In genomic region chr12:55414889-55415288, GRCh38 we compare ENCODE assay signal across 13 cellular contexts. TPM values are rescaled to one million over a fixed set of nuclear protein-coding genes. Genes with fewer than 3 reads are reported as not detected.
DNase-seq lines count a peak whose midpoint lies in the region; ATAC-seq and TF ChIP-seq lines count a peak whose summit lies in the region.
"Not testable (repeated sequence)": the region's sequence is repeated elsewhere in the genome, so short reads cannot be mapped to it uniquely, and the experiment has no call there.
"Had no signal": no experiment of that assay in that cellular context is flagged by ENCODE, and none has a peak within 500 bp of the region (broad histone marks: within the 10 kb centered on the region; RNA-seq: fewer than 3 reads in every experiment).

No MANE protein-coding gene starts in this region.

- TF ChIP-seq CTCF in Panc1 (IDR thresholded peaks at IDR 0.05); endothelial cell (IDR thresholded peaks at IDR 0.05; ENCODE audit: unreplicated experiment); smooth muscle cell (IDR thresholded peaks at IDR 0.05; ENCODE audit: borderline replicate concordance, insufficient read depth, poor library complexity, severe bottlenecking): not testable (repeated sequence)

- in situ Hi-C loops in Panc1 (cut with HindIII; ENCODE audit: low pct_unique_long_range_greater_than_20kb, low sequenced_read_pairs): not testable (repeated sequence)

- H3K9me3 ChIP-seq in BLaER1; Panc1 (ENCODE audit: control insufficient read depth, insufficient read depth, low read depth, low read length); smooth muscle cell (replicated peaks; ENCODE audit: low read depth): not testable (repeated sequence)

- not testable (repeated sequence) for H3K27ac ChIP-seq in BLaER1; Panc1 (ENCODE audit: low read length); smooth muscle cell (ENCODE audit: low read depth)

- H3K4me2 ChIP-seq in BLaER1 (peak overlapping the region; percentile 4; the same call in 1 of the 2 replicates), smooth muscle cell (peak overlapping the region; percentile 86)

- not testable (repeated sequence) for H3F3A ChIP-seq in smooth muscle cell (ENCODE audit: low read depth)

- not testable (repeated sequence) for H3K36me3 Mint-ChIP-seq in activated T-cell treated with anti-CD3 and anti-CD28 coated beads, Interleukin-2, amount 50 U/mL, for 72 hours (ENCODE audit: insufficient read depth in 2 of 2); endothelial cell (ENCODE audit: low read depth, unreplicated experiment); naive thymus-derived CD8-positive, alpha-beta T cell

- H2AFZ ChIP-seq in smooth muscle cell (ENCODE audit: low read depth): peak overlapping the region; percentile 99

- DNase-seq in Panc1 (ENCODE audit: low read depth, low spot score); activated T-cell treated with anti-CD3 and anti-CD28 coated beads, Interleukin-2, amount 50 U/mL, for 72 hours; endothelial cell (ENCODE audit: low spot score); naive thymus-derived CD8-positive, alpha-beta T cell; smooth muscle cell (lab: John Stamatoyannopoulos, UW; ENCODE audit: unreplicated experiment): not testable (repeated sequence)

- not testable (repeated sequence) for H3K9ac ChIP-seq in BLaER1; smooth muscle cell (ENCODE audit: low read depth)

- H3K4me1 ChIP-seq in BLaER1; Panc1 (ENCODE audit: control insufficient read depth, insufficient read depth, low read length); smooth muscle cell (ENCODE audit: low read depth): not testable (repeated sequence)

- not testable (repeated sequence) for H3K36me3 ChIP-seq in BLaER1; Panc1 (ENCODE audit: control insufficient read depth, insufficient read depth, low read length); smooth muscle cell (ENCODE audit: low read depth)

- H3K4me1 Mint-ChIP-seq in activated T-cell treated with anti-CD3 and anti-CD28 coated beads, Interleukin-2, amount 50 U/mL, for 72 hours (ENCODE audit: low read depth); endothelial cell (ENCODE audit: unreplicated experiment); naive thymus-derived CD8-positive, alpha-beta T cell: not testable (repeated sequence)

- CTCF ChIA-PET in Panc1 (lab: Charles Lee): not testable (repeated sequence)

- H3K4me3 Mint-ChIP-seq in activated T-cell treated with anti-CD3 and anti-CD28 coated beads, Interleukin-2, amount 50 U/mL, for 72 hours: peak overlapping the region; percentile 29 to 37
- peak overlapping the region; percentile 49 for H3K4me3 Mint-ChIP-seq in endothelial cell (ENCODE audit: unreplicated experiment)
- H3K4me3 Mint-ChIP-seq in naive thymus-derived CD8-positive, alpha-beta T cell: peak overlapping the region in 7 of 10 donors; percentile 6 to 57 (median 32)

- H4K20me1 ChIP-seq in BLaER1; smooth muscle cell (ENCODE audit: low read depth): not testable (repeated sequence)

- not testable (repeated sequence) for H3K9me3 Mint-ChIP-seq in activated T-cell treated with anti-CD3 and anti-CD28 coated beads, Interleukin-2, amount 50 U/mL, for 72 hours; endothelial cell (ENCODE audit: unreplicated experiment); naive thymus-derived CD8-positive, alpha-beta T cell

- H3K27me3 Mint-ChIP-seq in activated T-cell treated with anti-CD3 and anti-CD28 coated beads, Interleukin-2, amount 50 U/mL, for 72 hours (ENCODE audit: low read depth): peaks cover 41% of the 10 kb centered on the region
- not testable (repeated sequence) for H3K27me3 Mint-ChIP-seq in endothelial cell (ENCODE audit: unreplicated experiment)
- peaks cover 32 to 66% (median 42%) of the 10 kb centered on the region in 5 donors for H3K27me3 Mint-ChIP-seq in naive thymus-derived CD8-positive, alpha-beta T cell

- H3K27me3 ChIP-seq in BLaER1; Panc1 (ENCODE audit: control insufficient read depth, insufficient read depth, low read length); smooth muscle cell (ENCODE audit: low read depth): not testable (repeated sequence)

- POLR2A ChIA-PET in Panc1 (lab: Charles Lee); naive thymus-derived CD8-positive, alpha-beta T cell (lab: Charles Lee): not testable (repeated sequence)

- not testable (repeated sequence) for H3K4me3 ChIP-seq in BLaER1; Panc1 (ENCODE audit: low read depth in 2 of 2, low read length in 2 of 2)
- H3K4me3 ChIP-seq in iPS-11a (ENCODE audit: low read depth, low read length) (peak overlapping the region; percentile 27), smooth muscle cell (peak overlapping the region; percentile 41)

- H3K79me2 ChIP-seq in smooth muscle cell (ENCODE audit: low read depth): not testable (repeated sequence)

- not testable (repeated sequence) for BruUV-seq in Panc1 (replicated peaks; lab: Mats Ljungman, UMichigan)

- ATAC-seq in GM21619 (IDR thresholded peaks at IDR 0.05; ENCODE audit: unreplicated experiment) (peak; percentile 51), Panc1 (peak; percentile 71; the same call in 1 of the 2 replicates)
- peak; percentile 68 to 87 for ATAC-seq in activated T-cell treated with anti-CD3 and anti-CD28 coated beads, Interleukin-2, amount 50 U/mL, for 72 hours (replicated peaks in 1 of 2)
- peak; percentile 70 to 93 for ATAC-seq in naive thymus-derived CD8-positive, alpha-beta T cell

- H3K27ac Mint-ChIP-seq in activated T-cell treated with anti-CD3 and anti-CD28 coated beads, Interleukin-2, amount 50 U/mL, for 72 hours; endothelial cell (ENCODE audit: unreplicated experiment): not testable (repeated sequence)
- peak overlapping the region in 1 of 10 donors; percentile 58 for H3K27ac Mint-ChIP-seq in naive thymus-derived CD8-positive, alpha-beta T cell

- WGBS in smooth muscle cell (ENCODE audit: low lambda C conversion rate): 3% methylated on average over 5 of the region's 34 CpGs

- intact Hi-C loops in Panc1 (cut with micrococcal nuclease; ENCODE audit: unreplicated experiment): not testable (repeated sequence)

RNA-seq across cellular contexts. Expression of gene OR6C76, which starts 11.2 kb away (rescaled TPM):
- total RNA-seq in Panc1 (2021; ENCODE audit: unreplicated experiment) (not detected), endothelial cell (ENCODE audit: unreplicated experiment) (not detected), smooth muscle cell (not detected in 2 replicates)
- polyA plus RNA-seq in Panc1 (2012; ENCODE audit: insufficient read length): not detected
- total RNA-seq in activated T-cell treated with anti-CD3 and anti-CD28 coated beads, Interleukin-2, amount 50 U/mL, for 72 hours: not detected
- not detected for total RNA-seq in naive thymus-derived CD8-positive, alpha-beta T cell
- not detected for polyA plus RNA-seq in naive thymus-derived CD8-positive, alpha-beta T cell
- not detected in 2 replicates for polyA plus RNA-seq in smooth muscle cell
- total RNA-seq: activated CD8-positive, alpha-beta memory T cell treated with anti-CD3 and anti-CD28 coated beads for 36 hours; activated naive CD8-positive, alpha-beta T cell treated with anti-CD3 and anti-CD28 coated beads for 36 hours; activated T-helper 1 cell treated with anti-CD3 and anti-CD28 coated beads, Interleukin-12 subunit alpha, Interleukin-12 subunit beta, Interleukin-2, Interleukin-4 antibody, amounts not matched to agents 30 ng/mL and 10 ng/mL and 1 ng/mL, durations not matched to agents 14 hours and 24 hours and 36 hours; colonic mucosa; uterus had no signal

RNA-seq across cellular contexts. Expression of gene OR6C65, which starts 14.6 kb away (rescaled TPM):
- total RNA-seq in Panc1 (2021; ENCODE audit: unreplicated experiment): not detected
- not detected for polyA plus RNA-seq in Panc1 (2012; ENCODE audit: insufficient read length)
- total RNA-seq in activated T-cell treated with anti-CD3 and anti-CD28 coated beads, Interleukin-2, amount 50 U/mL, for 72 hours: not detected
- not detected for total RNA-seq in endothelial cell (ENCODE audit: unreplicated experiment)
- not detected for total RNA-seq in naive thymus-derived CD8-positive, alpha-beta T cell
- polyA plus RNA-seq in naive thymus-derived CD8-positive, alpha-beta T cell: not detected
- not detected in 2 replicates for total RNA-seq in smooth muscle cell
- not detected in 2 replicates for polyA plus RNA-seq in smooth muscle cell
- total RNA-seq: activated CD8-positive, alpha-beta memory T cell treated with anti-CD3 and anti-CD28 coated beads for 36 hours; activated naive CD8-positive, alpha-beta T cell treated with anti-CD3 and anti-CD28 coated beads for 36 hours; activated T-helper 1 cell treated with anti-CD3 and anti-CD28 coated beads, Interleukin-12 subunit alpha, Interleukin-12 subunit beta, Interleukin-2, Interleukin-4 antibody, amounts not matched to agents 30 ng/mL and 10 ng/mL and 1 ng/mL, durations not matched to agents 14 hours and 24 hours and 36 hours; colonic mucosa; uterus had no signal

RNA-seq across cellular contexts. Expression of gene OR6C2, which starts 29.0 kb away (rescaled TPM):
- total RNA-seq in Panc1 (2021; ENCODE audit: unreplicated experiment) (not detected), endothelial cell (ENCODE audit: unreplicated experiment) (not detected), smooth muscle cell (not detected in 2 replicates)
- not detected for polyA plus RNA-seq in Panc1 (2012; ENCODE audit: insufficient read length)
- total RNA-seq in activated T-cell treated with anti-CD3 and anti-CD28 coated beads, Interleukin-2, amount 50 U/mL, for 72 hours: not detected
- not detected for total RNA-seq in naive thymus-derived CD8-positive, alpha-beta T cell
- not detected for polyA plus RNA-seq in naive thymus-derived CD8-positive, alpha-beta T cell
- polyA plus RNA-seq in smooth muscle cell: not detected in 2 replicates
- total RNA-seq: activated CD8-positive, alpha-beta memory T cell treated with anti-CD3 and anti-CD28 coated beads for 36 hours; activated naive CD8-positive, alpha-beta T cell treated with anti-CD3 and anti-CD28 coated beads for 36 hours; activated T-helper 1 cell treated with anti-CD3 and anti-CD28 coated beads, Interleukin-12 subunit alpha, Interleukin-12 subunit beta, Interleukin-2, Interleukin-4 antibody, amounts not matched to agents 30 ng/mL and 10 ng/mL and 1 ng/mL, durations not matched to agents 14 hours and 24 hours and 36 hours; colonic mucosa; uterus had no signal

RNA-seq across cellular contexts. Expression of gene OR6C75, which starts 52.1 kb away (rescaled TPM):
- not detected for total RNA-seq in Panc1 (2021; ENCODE audit: unreplicated experiment)
- polyA plus RNA-seq in Panc1 (2012; ENCODE audit: insufficient read length): not detected
- not detected for total RNA-seq in activated T-cell treated with anti-CD3 and anti-CD28 coated beads, Interleukin-2, amount 50 U/mL, for 72 hours
- total RNA-seq in endothelial cell (ENCODE audit: unreplicated experiment): not detected
- total RNA-seq in naive thymus-derived CD8-positive, alpha-beta T cell: not detected
- polyA plus RNA-seq in naive thymus-derived CD8-positive, alpha-beta T cell: not detected
- not detected in 2 replicates for total RNA-seq in smooth muscle cell
- not detected in 2 replicates for polyA plus RNA-seq in smooth muscle cell
- total RNA-seq: activated CD8-positive, alpha-beta memory T cell treated with anti-CD3 and anti-CD28 coated beads for 36 hours; activated naive CD8-positive, alpha-beta T cell treated with anti-CD3 and anti-CD28 coated beads for 36 hours; activated T-helper 1 cell treated with anti-CD3 and anti-CD28 coated beads, Interleukin-12 subunit alpha, Interleukin-12 subunit beta, Interleukin-2, Interleukin-4 antibody, amounts not matched to agents 30 ng/mL and 10 ng/mL and 1 ng/mL, durations not matched to agents 14 hours and 24 hours and 36 hours; colonic mucosa; uterus had no signal

RNA-seq across cellular contexts. Expression of gene OR6C70, which starts 55.0 kb away (rescaled TPM):
- total RNA-seq in Panc1 (2021; ENCODE audit: unreplicated experiment): not detected
- polyA plus RNA-seq in Panc1 (2012; ENCODE audit: insufficient read length): not detected
- total RNA-seq in activated T-cell treated with anti-CD3 and anti-CD28 coated beads, Interleukin-2, amount 50 U/mL, for 72 hours: under 1 TPM in 1 of 2 donors, not detected in 1; 0.26 TPM
- total RNA-seq in endothelial cell (ENCODE audit: unreplicated experiment): not detected
- not detected for total RNA-seq in naive thymus-derived CD8-positive, alpha-beta T cell
- polyA plus RNA-seq in naive thymus-derived CD8-positive, alpha-beta T cell: not detected
- total RNA-seq in smooth muscle cell: not detected in 2 replicates
- not detected in 2 replicates for polyA plus RNA-seq in smooth muscle cell
- total RNA-seq: activated CD8-positive, alpha-beta memory T cell treated with anti-CD3 and anti-CD28 coated beads for 36 hours; activated naive CD8-positive, alpha-beta T cell treated with anti-CD3 and anti-CD28 coated beads for 36 hours; activated T-helper 1 cell treated with anti-CD3 and anti-CD28 coated beads, Interleukin-12 subunit alpha, Interleukin-12 subunit beta, Interleukin-2, Interleukin-4 antibody, amounts not matched to agents 30 ng/mL and 10 ng/mL and 1 ng/mL, durations not matched to agents 14 hours and 24 hours and 36 hours; colonic mucosa; uterus had no signal
